8 cellular contexts compared by ENCODE assay signal in the genomic region with DNA sequence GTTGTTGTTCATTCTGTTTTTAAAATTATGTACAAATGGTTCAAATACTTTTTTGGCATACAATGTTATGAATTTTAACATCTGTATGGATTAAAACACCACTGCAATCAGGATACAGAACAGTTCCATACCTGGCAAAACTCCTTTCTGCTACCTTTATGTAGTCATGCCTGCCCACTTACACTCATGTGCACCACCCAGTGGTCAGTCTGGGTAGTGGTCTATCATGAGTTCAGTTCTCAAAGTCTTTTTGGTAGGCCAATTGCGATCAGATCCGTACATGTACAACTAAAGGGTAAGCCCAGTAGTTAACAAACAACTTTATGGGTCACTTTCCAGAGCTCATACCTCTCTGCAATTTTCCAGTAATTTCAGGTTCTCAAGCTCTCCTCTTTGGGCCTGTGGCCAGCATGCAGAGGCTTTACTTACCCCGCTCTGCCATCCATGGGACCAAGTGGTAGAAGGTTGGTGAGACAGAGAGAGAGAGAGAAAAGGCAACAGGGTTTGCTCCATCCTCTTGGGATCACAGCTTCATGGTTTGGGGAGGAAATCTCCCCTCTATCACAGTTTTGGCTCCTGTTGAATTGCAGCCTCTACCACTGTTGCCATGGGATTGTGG.
A peak's percentile ranks its signal among the peaks of the same experiment; 100 is the strongest.
DNase-seq lines count a peak whose midpoint lies in the region; ATAC-seq, FAIRE-seq and TF ChIP-seq lines count a peak whose summit lies in the region.

No MANE protein-coding gene starts in this region.

- peak; percentile 59 to 81; a peak in 5 of 6 replicates for ATAC-seq in A549
- peak; percentile 72 for ATAC-seq in HG02938 (IDR thresholded peaks at IDR 0.05; ENCODE audit: unreplicated experiment)
- peak; percentile 86 for ATAC-seq in omental fat pad (ENCODE audit: low FRiP score)

- H3K27ac Mint-ChIP-seq in type B pancreatic cell: no peak overlapping the region

- no peaks in the 10 kb centered on the region for H3K9me3 ChIP-seq in A549
- H3K9me3 ChIP-seq in OCI-LY7 (ENCODE audit: low read length): no peaks in the 10 kb centered on the region

- intact Hi-C loops in OCI-LY7 (cut with micrococcal nuclease; ENCODE audit: unreplicated experiment): loop anchor here (2.0 kb wide), 2 partner anchors 387 to 395 kb away; no protein-coding TSS in a partner anchor

- no peaks in the 10 kb centered on the region for H3K79me2 ChIP-seq in OCI-LY7 (ENCODE audit: insufficient read depth, low read depth, low read length)

- no peaks in the 10 kb centered on the region for H3K27me3 Mint-ChIP-seq in type B pancreatic cell

- 52% methylated on average over 3 of the region's 3 CpGs for WGBS in A549 (ENCODE audit: missing lambda C conversion rate)

- no peak overlapping the region for H2AFZ ChIP-seq in OCI-LY7 (ENCODE audit: low read length)

- no TSS peak for BruUV-seq in OCI-LY7 (replicated peaks; lab: Mats Ljungman, UMichigan)

- no peak for TF ChIP-seq POLR2A in A549 (IDR thresholded peaks at IDR 0.05; ENCODE audit: low read length)

- no peaks in the 10 kb centered on the region for H4K20me1 ChIP-seq in OCI-LY7 (ENCODE audit: insufficient read depth, low read length)

- H3K4me3 ChIP-seq in A549: no peak overlapping the region
- no peak overlapping the region for H3K4me3 ChIP-seq in OCI-LY7 (ENCODE audit: low read depth, low read length, poor library complexity, severe bottlenecking)

- DNase-seq in A549 (ENCODE audit: low read depth in 1 of 2, low spot score in 1 of 2) (peak; percentile 13 to 50), OCI-LY7 (ENCODE audit: low spot score) (peak; percentile 68), activated T-cell treated with anti-CD3 and anti-CD28 coated beads for 48 hours (ENCODE audit: low read depth) (peak; percentile 52), fibroblast of gingiva (ENCODE audit: low read depth) (peak; percentile 38), omental fat pad (ENCODE audit: low spot score) (peak; percentile 87), type B pancreatic cell (ENCODE audit: extremely low spot score, unreplicated experiment) (no peak)

- CTCF ChIA-PET in A549 (lab: Yijun Ruan, JAX) (interaction anchor here (0.7 to 2.7 kb wide), 13 partner anchors 8 to 466 kb away, joined by 3 to 25 read pairs (median 4); no protein-coding TSS in a partner anchor), OCI-LY7 (lab: Charles Lee; ENCODE audit: unreplicated experiment) (interaction anchor here (0.5 kb wide), 1 partner anchor 396 kb away, joined by 3 read pairs; no protein-coding TSS in a partner anchor)

- H3K27ac ChIP-seq in A549 (no peak overlapping the region), OCI-LY7 (ENCODE audit: low read depth, low read length, poor library complexity, severe bottlenecking) (no peak overlapping the region)

- no peaks in the 10 kb centered on the region for H3K36me3 Mint-ChIP-seq in type B pancreatic cell

- H3K4me2 ChIP-seq in A549 (no peak overlapping the region), OCI-LY7 (ENCODE audit: low read length) (no peak overlapping the region)

- H3K4me1 Mint-ChIP-seq in type B pancreatic cell (ENCODE audit: unreplicated experiment): no peaks in the 10 kb centered on the region

- TF ChIP-seq EP300 in A549 (IDR thresholded peaks at IDR 0.05): no peak

- TF ChIP-seq RAD21 in A549 (conservative IDR thresholded peaks at IDR 0.05 in 1 of 2, IDR thresholded peaks at IDR 0.05 in 1 of 2): peak; percentile 57 to 60

- POLR2A ChIA-PET in A549 (lab: Yijun Ruan, JAX) (no interaction called here), OCI-LY7 (lab: Charles Lee) (no interaction called here)

- H3K4me3 Mint-ChIP-seq in type B pancreatic cell: no peak overlapping the region

- peak; percentile 60 for TF ChIP-seq CTCF in A549 (IDR thresholded peaks at IDR 0.05)
- peak; percentile 80 for TF ChIP-seq CTCF in GM12874 (IDR thresholded peaks at IDR 0.05; ENCODE audit: insufficient read depth, low read depth, low read length)
- TF ChIP-seq CTCF in OCI-LY7 (conservative IDR thresholded peaks at IDR 0.05; ENCODE audit: low read length): peak; percentile 95
- TF ChIP-seq CTCF in omental fat pad (IDR thresholded peaks at IDR 0.05): peak in 1 of 3 donors; percentile 69
- peak; percentile 85 for TF ChIP-seq CTCF in type B pancreatic cell (conservative IDR thresholded peaks at IDR 0.05)

- no peak for FAIRE-seq in A549 (lab: Jason Lieb, UNC)

- H3K36me3 ChIP-seq in OCI-LY7 (ENCODE audit: insufficient read depth, low read length): no peaks in the 10 kb centered on the region

- no peaks in the 10 kb centered on the region for H3K9me2 ChIP-seq in OCI-LY7 (ENCODE audit: insufficient read depth, low read length)

- no peaks in the 10 kb centered on the region for H3K9me3 Mint-ChIP-seq in type B pancreatic cell

- no peaks in the 10 kb centered on the region for H3K4me1 ChIP-seq in A549
- no peaks in the 10 kb centered on the region for H3K4me1 ChIP-seq in OCI-LY7 (ENCODE audit: insufficient read depth, low read length, poor library complexity, severe bottlenecking)

TF ChIP-seq in A549, 52 proteins besides CTCF, POLR2A, EP300 and RAD21:
- TF ChIP-seq SMC3 (IDR thresholded peaks at IDR 0.05) (peak; percentile 68), ESRRA (IDR thresholded peaks at IDR 0.05; ENCODE audit: borderline replicate concordance, low read length) (no peak)
